In genomic region chr11:43434893-43435292, GRCh38 we compare ENCODE assay signal across 30 cellular contexts.
"Had no signal": no experiment of that assay in that cellular context is flagged by ENCODE, and none has a peak within 500 bp of the region (broad histone marks: within the 10 kb centered on the region; RNA-seq: fewer than 3 reads in every experiment).

No MANE protein-coding gene starts in this region.

- H3K27me3 ChIP-seq: body of pancreas, esophagus muscularis mucosa, foreskin keratinocyte, gastrocnemius medialis, heart left ventricle had no signal

- DNase-seq: activated CD4-positive, alpha-beta T cell treated with anti-CD3 and anti-CD28 coated beads for 1 hour; activated CD4-positive, alpha-beta T cell treated with anti-CD3 and anti-CD28 coated beads for 4 hours; activated CD4-positive, alpha-beta T cell treated with anti-CD3 and anti-CD28 coated beads, Interleukin-2, amount 10 ng/mL, durations not matched to agents 7 days and 5 days; activated CD4-positive, alpha-beta T cell treated with anti-CD3 and anti-CD28 coated beads, Interleukin-2, amount 50 U/mL, for 48 hours; activated CD8-positive, alpha-beta memory T cell treated with anti-CD3 and anti-CD28 coated beads for 24 hours; activated CD8-positive, alpha-beta T cell treated with anti-CD3 and anti-CD28 coated beads for 36 hours; activated effector memory CD4-positive, alpha-beta T cell treated with Interleukin-2 at 50 U/mL for 16 hours; activated gamma-delta T cell treated with Interleukin-2 at 50 U/mL for 16 hours; activated naive CD4-positive, alpha-beta T cell treated with anti-CD3 and anti-CD28 coated beads, Interleukin-2, amount 50 U/mL, for 16 hours; activated naive CD4-positive, alpha-beta T cell treated with Interleukin-2 at 50 U/mL for 16 hours; activated T-cell treated with anti-CD3 and anti-CD28 coated beads, Interleukin-2, amount 50 U/mL, for 4 hours; aorta; body of pancreas; caudate nucleus; cortex of kidney; dermis blood vessel endothelial cell; effector CD4-positive, alpha-beta T cell; effector memory CD8-positive, alpha-beta T cell; erythroblast; foreskin keratinocyte; gastrocnemius medialis; glutamatergic neuron; heart left ventricle; T-helper 17 cell had no signal

- H3K4me3 ChIP-seq: body of pancreas, esophagus muscularis mucosa, gastrocnemius medialis, heart left ventricle had no signal

- H3K27ac ChIP-seq: body of pancreas, esophagus muscularis mucosa, foreskin keratinocyte, gastrocnemius medialis, heart left ventricle, VCaP had no signal

- H3K9me3 ChIP-seq: body of pancreas, esophagus muscularis mucosa, gastrocnemius medialis, heart left ventricle had no signal

- FAIRE-seq: colon, TTC549 had no signal

- H3K4me1 ChIP-seq: body of pancreas, esophagus muscularis mucosa, foreskin keratinocyte, gastrocnemius medialis had no signal

- ATAC-seq: activated CD8-positive, alpha-beta T cell treated with anti-CD3 and anti-CD28 coated beads for 36 hours; activated T-cell treated with anti-CD3 and anti-CD28 coated beads, Interleukin-2, amount 50 U/mL, for 4 hours; activated T-helper 17 cell treated with anti-CD3 and anti-CD28 coated beads, Interleukin-2, amount 50 U/mL, for 72 hours; body of pancreas; effector memory CD8-positive, alpha-beta T cell; foreskin keratinocyte; gastrocnemius medialis; heart left ventricle; T-helper 17 cell; WTC11 had no signal
